10 cellular contexts compared by ENCODE assay signal in genomic region chr14:69247691-69248440, GRCh38. TPM values are rescaled to one million over a fixed set of nuclear protein-coding genes. Genes with fewer than 3 reads are reported as not detected.
DNase-seq lines count a peak whose midpoint lies in the region; ATAC-seq and TF ChIP-seq lines count a peak whose summit lies in the region.
"Had no signal": no experiment of that assay in that cellular context is flagged by ENCODE, and none has a peak within 500 bp of the region (broad histone marks: within the 10 kb centered on the region; RNA-seq: fewer than 3 reads in every experiment).

No MANE protein-coding gene starts in this region.

- no peaks in the 10 kb centered on the region for H3K27me3 ChIP-seq in left ventricle myocardium inferior (ENCODE audit: low read depth)
- H3K27me3 ChIP-seq in stomach smooth muscle (ENCODE audit: control insufficient read depth in 1 of 2, insufficient read depth in 2 of 2, low read length in 2 of 2): no peaks in the 10 kb centered on the region

- H3K27ac Mint-ChIP-seq in activated naive CD4-positive, alpha-beta T cell treated with anti-CD3 and anti-CD28 coated beads, Interleukin-2, amount 50 U/mL, for 72 hours: no peak overlapping the region
- H3K27ac Mint-ChIP-seq: T-helper 1 cell treated with Interleukin-12 subunit alpha and Interleukin-12 subunit beta and Interleukin-4 antibody, amounts not matched to agents 30 μg/mL and 1 μg/mL, for 36 hours had no signal

- peak; percentile 57 for TF ChIP-seq CTCF in VCaP (conservative IDR thresholded peaks at IDR 0.05)
- peak; percentile 26 for TF ChIP-seq CTCF in left ventricle myocardium inferior (IDR thresholded peaks at IDR 0.05; ENCODE audit: borderline replicate concordance)

- H3K9me3 ChIP-seq in left ventricle myocardium inferior (replicated peaks): no peaks in the 10 kb centered on the region
- no peaks in the 10 kb centered on the region for H3K9me3 ChIP-seq in stomach smooth muscle (ENCODE audit: control insufficient read depth in 2 of 2, low read length in 2 of 2)

- H3K4me3 ChIP-seq in left ventricle myocardium inferior (no peak overlapping the region), stomach smooth muscle (ENCODE audit: low read length in 2 of 2) (no peak overlapping the region)

- H3K9me3 Mint-ChIP-seq in activated naive CD4-positive, alpha-beta T cell treated with anti-CD3 and anti-CD28 coated beads, Interleukin-2, amount 50 U/mL, for 72 hours: no peaks in the 10 kb centered on the region
- H3K9me3 Mint-ChIP-seq: T-helper 1 cell treated with Interleukin-12 subunit alpha and Interleukin-12 subunit beta and Interleukin-4 antibody, amounts not matched to agents 30 μg/mL and 1 μg/mL, for 36 hours had no signal

- ATAC-seq in GM19351 (IDR thresholded peaks at IDR 0.05; ENCODE audit: unreplicated experiment) (no peak), GM19324 (IDR thresholded peaks at IDR 0.05; ENCODE audit: low FRiP score, unreplicated experiment) (no peak)
- no peak for ATAC-seq in activated naive CD4-positive, alpha-beta T cell treated with anti-CD3 and anti-CD28 coated beads, Interleukin-2, amount 50 U/mL, for 72 hours

- intact Hi-C loops in left ventricle myocardium inferior (cut with micrococcal nuclease): loop anchor here (10.0 kb wide), 1 partner anchor 107 kb away; no protein-coding TSS in a partner anchor

- no peak overlapping the region for H3K9ac ChIP-seq in stomach smooth muscle (ENCODE audit: low read length in 2 of 2)

- H3K4me1 ChIP-seq in left ventricle myocardium inferior (peaks cover 11% of the 10 kb centered on the region), stomach smooth muscle (ENCODE audit: control insufficient read depth, insufficient read depth, low read length) (peaks cover 4% of the 10 kb centered on the region)

- H3K36me3 Mint-ChIP-seq in activated naive CD4-positive, alpha-beta T cell treated with anti-CD3 and anti-CD28 coated beads, Interleukin-2, amount 50 U/mL, for 72 hours: no peaks in the 10 kb centered on the region

- H3K36me3 ChIP-seq in left ventricle myocardium inferior: no peaks in the 10 kb centered on the region
- peaks cover 0 to 2% of the 10 kb centered on the region in 2 donors for H3K36me3 ChIP-seq in stomach smooth muscle (ENCODE audit: control insufficient read depth in 2 of 2, insufficient read depth in 2 of 2, low read length in 2 of 2)

- H3K27ac ChIP-seq in VCaP: no peak overlapping the region
- H3K27ac ChIP-seq in left ventricle myocardium inferior (replicated peaks): peak overlapping the region; percentile 39
- H3K27ac ChIP-seq in stomach smooth muscle (ENCODE audit: low read length): peak overlapping the region; percentile 25

- DNase-seq in GM03348 (ENCODE audit: low spot score) (peak; percentile 88), left ventricle myocardium inferior (no peak)
- no peak for DNase-seq in stimulated activated CD4-positive, alpha-beta T cell treated with anti-CD3 and anti-CD28 coated beads, Interleukin-12 subunit alpha, Interleukin-12 subunit beta, amount 100 ng/mL, for 4 hours
- no peak for DNase-seq in activated naive CD4-positive, alpha-beta T cell treated with anti-CD3 and anti-CD28 coated beads, Interleukin-2, amount 50 U/mL, for 72 hours (ENCODE audit: low spot score in 2 of 2)
- DNase-seq: NCI-H226 had no signal

RNA-seq across cellular contexts. Expression of gene GALNT16, which starts 12.1 kb away (rescaled TPM):
- 70.5 TPM for total RNA-seq in left ventricle myocardium inferior
- under 1 TPM in 1 of 2 donors, not detected in 1; 0.12 TPM for total RNA-seq in activated naive CD4-positive, alpha-beta T cell treated with anti-CD3 and anti-CD28 coated beads, Interleukin-2, amount 50 U/mL, for 72 hours

RNA-seq across cellular contexts. Expression of gene EXD2, which starts 56.6 kb away (rescaled TPM):
- total RNA-seq in left ventricle myocardium inferior: 16.5 TPM
- 10 to 100 TPM in 1 of 2 donors, 1 to 10 TPM in 1; 7.1 to 13.5 TPM for total RNA-seq in activated naive CD4-positive, alpha-beta T cell treated with anti-CD3 and anti-CD28 coated beads, Interleukin-2, amount 50 U/mL, for 72 hours

Comparison
In these comparisons a context has a peak if more than half of its experiments do, and no peak if none do; other contexts are left out.
1. RNA of gene GALNT16, which starts 12.1 kb away (total RNA-seq): 70.5 TPM in left ventricle myocardium inferior (single experiment); 0.12 TPM in activated naive CD4-positive, alpha-beta T cell treated with anti-CD3 and anti-CD28 coated beads, Interleukin-2, amount 50 U/mL, for 72 hours; every median in the first group is over 10 times any median in the second.